In genomic region chr2:200713003-200713703, GRCh38 we compare ENCODE assay signal across 1 cellular context.
A peak's percentile ranks its signal among the peaks of the same experiment; 100 is the strongest.
TF ChIP-seq lines count a peak whose summit lies in the region.

No MANE protein-coding gene starts in this region.

TF ChIP-seq in K562, 482 proteins besides CTCF, POLR2A, EP300 and RAD21 (continued from another document and continues in another):
- TF ChIP-seq CUX1 (CRISPR knock-in tag; IDR thresholded peaks at IDR 0.05) (no peak), GTF2E2 (tag; IDR thresholded peaks at IDR 0.05) (no peak), NR2C1 (IDR thresholded peaks at IDR 0.05) (peak; percentile 67), NR2C1 (tag; IDR thresholded peaks at IDR 0.05) (peak; percentile 81), DEAF1 (CRISPR knock-in tag; IDR thresholded peaks at IDR 0.05) (peak; percentile 89), NELFE (IDR thresholded peaks at IDR 0.05; ENCODE audit: insufficient read depth, insufficient read length) (no peak), MXI1 (IDR thresholded peaks at IDR 0.05; ENCODE audit: low read depth, low read length) (no peak), ZFX (CRISPR knock-in tag; IDR thresholded peaks at IDR 0.05) (peak; percentile 74), ZNF134 (CRISPR knock-in tag; conservative IDR thresholded peaks at IDR 0.05) (peak; percentile 84), ZNF644 (tag; IDR thresholded peaks at IDR 0.05; ENCODE audit: low read depth) (no peak), ZNF280A (IDR thresholded peaks at IDR 0.05; ENCODE audit: low read depth, partially characterized antibody) (no peak), FOS (IDR thresholded peaks at IDR 0.05; ENCODE audit: extremely low read depth, insufficient read length) (no peak), PCBP2 (IDR thresholded peaks at IDR 0.05; ENCODE audit: low read depth, low read length, poor library complexity, severe bottlenecking) (no peak), MBD1 (CRISPR knock-in tag; IDR thresholded peaks at IDR 0.05) (no peak), BRD4 (IDR thresholded peaks at IDR 0.05) (no peak), HINFP (tag; conservative IDR thresholded peaks at IDR 0.05; ENCODE audit: low read depth) (peak; percentile 46; the same call in 1 of the 2 replicates), GABPB1 (CRISPR knock-in tag; IDR thresholded peaks at IDR 0.05) (peak; percentile 87), TCF15 (CRISPR knock-in tag; IDR thresholded peaks at IDR 0.05) (no peak), DMBX1 (CRISPR knock-in tag; IDR thresholded peaks at IDR 0.05; ENCODE audit: borderline replicate concordance) (peak; percentile 63; the same call in 1 of the 2 replicates), SRSF9 (IDR thresholded peaks at IDR 0.05; ENCODE audit: borderline replicate concordance, low read depth, low read length) (no peak), ZNF3 (CRISPR knock-in tag; IDR thresholded peaks at IDR 0.05) (no peak), POLR2B (IDR thresholded peaks at IDR 0.05; ENCODE audit: low read depth, partially characterized antibody) (no peak), ZNF589 (CRISPR knock-in tag; IDR thresholded peaks at IDR 0.05; ENCODE audit: low read depth) (0 out of 2 replicates have a peak, but pooled peaks have one; percentile 52), CC2D1A (IDR thresholded peaks at IDR 0.05) (peak; percentile 49; the same call in 1 of the 2 replicates), XRCC5 (IDR thresholded peaks at IDR 0.05; ENCODE audit: low read depth, low read length) (no peak; the same call in 1 of the 2 replicates), MAFF (IDR thresholded peaks at IDR 0.05; ENCODE audit: low read length) (no peak; the same call in 1 of the 2 replicates), ZNF592 (IDR thresholded peaks at IDR 0.05) (peak; percentile 73), KHSRP (IDR thresholded peaks at IDR 0.05) (no peak), CREM (IDR thresholded peaks at IDR 0.05; ENCODE audit: low read depth) (peak; percentile 93), ASH1L (IDR thresholded peaks at IDR 0.05; ENCODE audit: borderline replicate concordance, low read depth, partially characterized antibody) (no peak), C11orf30 (IDR thresholded peaks at IDR 0.05; ENCODE audit: low read depth) (peak; percentile 63; the same call in 1 of the 2 replicates), SMAD3 (CRISPR knock-in tag; conservative IDR thresholded peaks at IDR 0.05) (no peak), ATF3 (IDR thresholded peaks at IDR 0.05) (peak; percentile 91), ATF3 (CRISPR knock-in tag; conservative IDR thresholded peaks at IDR 0.05) (no peak), ZNF740 (CRISPR knock-in tag; IDR thresholded peaks at IDR 0.05) (no peak), ZNF740 (tag; IDR thresholded peaks at IDR 0.05) (no peak), HNRNPK (IDR thresholded peaks at IDR 0.05; ENCODE audit: low read depth, low read length, poor library complexity, severe bottlenecking) (no peak), FOXA3 (CRISPR knock-in tag; conservative IDR thresholded peaks at IDR 0.05 in 1 of 2, IDR thresholded peaks at IDR 0.05 in 1 of 2) (no peak), NEUROD1 (IDR thresholded peaks at IDR 0.05; ENCODE audit: borderline replicate concordance, low read depth, low read length, partially characterized antibody) (no peak), NR2C2 (CRISPR knock-in tag; IDR thresholded peaks at IDR 0.05) (no peak), NR2C2 (tag; IDR thresholded peaks at IDR 0.05) (peak; percentile 92), FOXP4 (CRISPR knock-in tag; IDR thresholded peaks at IDR 0.05; ENCODE audit: borderline replicate concordance) (no peak), NCOR1 (IDR thresholded peaks at IDR 0.05) (no peak), ZNF561 (CRISPR knock-in tag; conservative IDR thresholded peaks at IDR 0.05) (no peak), SOX6 (IDR thresholded peaks at IDR 0.05) (peak; percentile 49; the same call in 1 of the 2 replicates)
